Comparison of ENCODE assay signal across 12 cellular contexts in genomic region chr1:151054971-151055547, GRCh38. TPM values are rescaled to one million over a fixed set of nuclear protein-coding genes. Genes with fewer than 3 reads are reported as not detected.
DNase-seq lines count a peak whose midpoint lies in the region; ATAC-seq and TF ChIP-seq lines count a peak whose summit lies in the region.
"Had no signal": no experiment of that assay in that cellular context is flagged by ENCODE, and none has a peak within 500 bp of the region (broad histone marks: within the 10 kb centered on the region; RNA-seq: fewer than 3 reads in every experiment).

No MANE protein-coding gene starts in this region.

- peak overlapping the region; percentile 96 for H3K4me3 Mint-ChIP-seq in activated naive CD4-positive, alpha-beta T cell treated with anti-CD3 and anti-CD28 coated beads, Interleukin-2, amount 50 U/mL, for 24 hours
- H3K4me3 Mint-ChIP-seq in activated T-helper 17 cell treated with anti-CD3 and anti-CD28 coated beads, Interleukin-2, amount 50 U/mL, for 72 hours: peak overlapping the region; percentile 97

- TF ChIP-seq POLR2A in thyroid gland (IDR thresholded peaks at IDR 0.05): peak in 1 of 2 donors; percentile 18

- H3K36me3 Mint-ChIP-seq in activated naive CD4-positive, alpha-beta T cell treated with anti-CD3 and anti-CD28 coated beads, Interleukin-2, amount 50 U/mL, for 24 hours: peaks cover 15% of the 10 kb centered on the region
- peaks cover 96% of the 10 kb centered on the region for H3K36me3 Mint-ChIP-seq in activated T-helper 17 cell treated with anti-CD3 and anti-CD28 coated beads, Interleukin-2, amount 50 U/mL, for 72 hours (ENCODE audit: low read depth)

- H3K27me3 Mint-ChIP-seq in activated naive CD4-positive, alpha-beta T cell treated with anti-CD3 and anti-CD28 coated beads, Interleukin-2, amount 50 U/mL, for 24 hours: no peaks in the 10 kb centered on the region
- no peaks in the 10 kb centered on the region for H3K27me3 Mint-ChIP-seq in activated T-helper 17 cell treated with anti-CD3 and anti-CD28 coated beads, Interleukin-2, amount 50 U/mL, for 72 hours

- ATAC-seq in activated T-helper 17 cell treated with anti-CD3 and anti-CD28 coated beads, Interleukin-2, amount 50 U/mL, for 72 hours (replicated peaks): no peak
- ATAC-seq in HG02642 (IDR thresholded peaks at IDR 0.05; ENCODE audit: poor library complexity, unreplicated experiment): no peak

- H3K27me3 ChIP-seq in mononuclear cell (ENCODE audit: insufficient read depth, low read length) (no peaks in the 10 kb centered on the region), thyroid gland (no peaks in the 10 kb centered on the region)
- H3K27me3 ChIP-seq: dorsolateral prefrontal cortex had no signal

- H3K4me1 ChIP-seq in mononuclear cell (ENCODE audit: insufficient read depth, low read length) (peaks cover 73% of the 10 kb centered on the region), thyroid gland (peaks cover 33 to 35% of the 10 kb centered on the region in 2 donors)

- H3K36me3 ChIP-seq in thyroid gland: peaks cover 36 to 46% of the 10 kb centered on the region in 2 donors

- H3K27ac ChIP-seq in thyroid gland: peak overlapping the region; percentile 22 to 98 (median 91)

- 71 to 76% methylated on average over 4 of the region's 4 CpGs for WGBS in thyroid gland, 2 donors

- H3K4me3 ChIP-seq in mononuclear cell (ENCODE audit: low read length) (peak overlapping the region; percentile 96), thyroid gland (replicated peaks in 1 of 3) (no peak overlapping the region)

- no peaks in the 10 kb centered on the region for H3K9me3 Mint-ChIP-seq in activated naive CD4-positive, alpha-beta T cell treated with anti-CD3 and anti-CD28 coated beads, Interleukin-2, amount 50 U/mL, for 24 hours
- H3K9me3 Mint-ChIP-seq in activated T-helper 17 cell treated with anti-CD3 and anti-CD28 coated beads, Interleukin-2, amount 50 U/mL, for 72 hours: no peaks in the 10 kb centered on the region

- no peak for TF ChIP-seq CTCF in thyroid gland (IDR thresholded peaks at IDR 0.05)

- H3K27ac Mint-ChIP-seq in activated naive CD4-positive, alpha-beta T cell treated with anti-CD3 and anti-CD28 coated beads, Interleukin-2, amount 50 U/mL, for 24 hours: peak overlapping the region; percentile 98
- peak overlapping the region; percentile 99 for H3K27ac Mint-ChIP-seq in activated T-helper 17 cell treated with anti-CD3 and anti-CD28 coated beads, Interleukin-2, amount 50 U/mL, for 72 hours

- intact Hi-C loops in thyroid gland (cut with DNase I): loop anchor here (5.0 kb wide), 1 partner anchor 48 kb away; the partner anchor contains the start of genes MINDY1 and PRUNE1
- intact Hi-C loops in head of caudate nucleus (cut with DNase I): no loop called here

- no peak for DNase-seq in activated naive CD4-positive, alpha-beta T cell treated with anti-CD3 and anti-CD28 coated beads, Interleukin-2, amount 50 U/mL, for 16 hours
- DNase-seq in thyroid gland (peak in 1 of 2 donors; percentile 32), head of caudate nucleus (no peak), GOT3 (lab: John Stamatoyannopoulos, UW) (no peak)
- DNase-seq: dorsolateral prefrontal cortex; NCI-H82; stimulated activated CD4-positive, alpha-beta T cell treated with anti-CD3 and anti-CD28 coated beads, Interleukin-4, amount 100 ng/mL, for 24 hours; SW 1271 had no signal

- peaks cover 83% of the 10 kb centered on the region for H3K4me1 Mint-ChIP-seq in activated naive CD4-positive, alpha-beta T cell treated with anti-CD3 and anti-CD28 coated beads, Interleukin-2, amount 50 U/mL, for 24 hours
- peaks cover 23% of the 10 kb centered on the region for H3K4me1 Mint-ChIP-seq in activated T-helper 17 cell treated with anti-CD3 and anti-CD28 coated beads, Interleukin-2, amount 50 U/mL, for 72 hours

- H3K9me3 ChIP-seq in mononuclear cell (ENCODE audit: low read depth, low read length): no peaks in the 10 kb centered on the region
- no peaks in the 10 kb centered on the region for H3K9me3 ChIP-seq in thyroid gland

RNA-seq across cellular contexts. Expression of gene CDC42SE1, which starts 4.4 kb away (rescaled TPM):
- 100 to 1,000 TPM in 1 of 2 donors, 10 to 100 TPM in 1; 99.7 to 121 TPM for total RNA-seq in activated T-helper 17 cell treated with anti-CD3 and anti-CD28 coated beads, Interleukin-2, amount 50 U/mL, for 72 hours
- total RNA-seq in mononuclear cell (250 TPM), thyroid gland (10 to 100 TPM; 64.9 to 95.3 (median 82.2) TPM)

RNA-seq across cellular contexts. Expression of gene MLLT11, which starts 5.1 kb away (rescaled TPM):
- 1 to 10 TPM; 1.7 to 4.0 TPM for total RNA-seq in activated T-helper 17 cell treated with anti-CD3 and anti-CD28 coated beads, Interleukin-2, amount 50 U/mL, for 72 hours
- total RNA-seq in mononuclear cell (4.6 TPM), thyroid gland (1 to 10 TPM in 2 of 4 donors, under 1 TPM in 2; 0.46 to 1.6 (median 1.2) TPM)

RNA-seq across cellular contexts. Expression of gene C1orf56, which starts 7.5 kb away (rescaled TPM):
- 1 to 10 TPM in 1 of 2 donors, under 1 TPM in 1; 0.71 to 1.2 TPM for total RNA-seq in activated T-helper 17 cell treated with anti-CD3 and anti-CD28 coated beads, Interleukin-2, amount 50 U/mL, for 72 hours
- total RNA-seq in mononuclear cell (0.31 TPM), thyroid gland (10 to 100 TPM in 3 of 4 donors, 1 to 10 TPM in 1; 7.8 to 22.6 (median 14.8) TPM)

RNA-seq across cellular contexts. Expression of gene GABPB2, which starts 15.5 kb away (rescaled TPM):
- 10 to 100 TPM in 1 of 2 donors, 1 to 10 TPM in 1; 5.8 to 11.7 TPM for total RNA-seq in activated T-helper 17 cell treated with anti-CD3 and anti-CD28 coated beads, Interleukin-2, amount 50 U/mL, for 72 hours
- 22.0 TPM for total RNA-seq in mononuclear cell
- 10 to 100 TPM; 14.9 to 22.2 (median 18.3) TPM for total RNA-seq in thyroid gland

RNA-seq across cellular contexts. Expression of gene BNIPL, which starts 18.7 kb away (rescaled TPM):
- 1 to 10 TPM; 1.4 to 4.5 TPM for total RNA-seq in activated T-helper 17 cell treated with anti-CD3 and anti-CD28 coated beads, Interleukin-2, amount 50 U/mL, for 72 hours
- total RNA-seq in mononuclear cell (0.10 TPM), thyroid gland (10 to 100 TPM in 1 of 4 donors, 1 to 10 TPM in 3; 4.0 to 16.8 (median 5.0) TPM)
